In genomic region chr2:236871500-236872001, GRCh38 we compare ENCODE assay signal across 8 cellular contexts.
A peak's percentile ranks its signal among the peaks of the same experiment; 100 is the strongest.
DNase-seq lines count a peak whose midpoint lies in the region; ATAC-seq and TF ChIP-seq lines count a peak whose summit lies in the region.

No MANE protein-coding gene starts in this region.

- DNase-seq in HFF-Myc (ENCODE audit: extremely low read depth, low read depth) = peak; percentile 98
- peak; percentile 99 for DNase-seq in SKM-1 (lab: John Stamatoyannopoulos, UW; ENCODE audit: unreplicated experiment)
- DNase-seq in foreskin melanocyte = peak; percentile 72
- DNase-seq in retinal pigment epithelial cell (ENCODE audit: low read depth) = peak; percentile 31
- no peak for DNase-seq in NCI-H2171 (lab: John Stamatoyannopoulos, UW)
- no peak for DNase-seq in stimulated activated CD4-positive, alpha-beta T cell treated with anti-CD3 and anti-CD28 coated beads, Interleukin-4, amount 100 ng/mL, for 4 hours

- H3K4me3 ChIP-seq in HFF-Myc (replicated peaks; ENCODE audit: low read depth, low read length) (no peak overlapping the region), retinal pigment epithelial cell (ENCODE audit: low read length) (no peak overlapping the region)

- ATAC-seq in HG03571 (IDR thresholded peaks at IDR 0.05; ENCODE audit: unreplicated experiment) = no peak
- no peak for ATAC-seq in HG03432 (IDR thresholded peaks at IDR 0.05; ENCODE audit: unreplicated experiment)

- TF ChIP-seq CTCF in HFF-Myc (IDR thresholded peaks at IDR 0.05; ENCODE audit: low read depth, low read length, missing control alignments) (no peak), retinal pigment epithelial cell (conservative IDR thresholded peaks at IDR 0.05; ENCODE audit: low read depth, low read length) (no peak)

Comparison
In these comparisons a context has a peak if more than half of its experiments do, and no peak if none do; other contexts are left out.
1. DNase-seq: peak in HFF-Myc (single experiment), SKM-1 (single experiment), foreskin melanocyte (single experiment) and retinal pigment epithelial cell (single experiment); none in NCI-H2171 (single experiment) and stimulated activated CD4-positive, alpha-beta T cell treated with anti-CD3 and anti-CD28 coated beads, Interleukin-4, amount 100 ng/mL, for 4 hours (0 of 2).